Comparison of ENCODE assay signal across 8 cellular contexts in the genomic region with DNA sequence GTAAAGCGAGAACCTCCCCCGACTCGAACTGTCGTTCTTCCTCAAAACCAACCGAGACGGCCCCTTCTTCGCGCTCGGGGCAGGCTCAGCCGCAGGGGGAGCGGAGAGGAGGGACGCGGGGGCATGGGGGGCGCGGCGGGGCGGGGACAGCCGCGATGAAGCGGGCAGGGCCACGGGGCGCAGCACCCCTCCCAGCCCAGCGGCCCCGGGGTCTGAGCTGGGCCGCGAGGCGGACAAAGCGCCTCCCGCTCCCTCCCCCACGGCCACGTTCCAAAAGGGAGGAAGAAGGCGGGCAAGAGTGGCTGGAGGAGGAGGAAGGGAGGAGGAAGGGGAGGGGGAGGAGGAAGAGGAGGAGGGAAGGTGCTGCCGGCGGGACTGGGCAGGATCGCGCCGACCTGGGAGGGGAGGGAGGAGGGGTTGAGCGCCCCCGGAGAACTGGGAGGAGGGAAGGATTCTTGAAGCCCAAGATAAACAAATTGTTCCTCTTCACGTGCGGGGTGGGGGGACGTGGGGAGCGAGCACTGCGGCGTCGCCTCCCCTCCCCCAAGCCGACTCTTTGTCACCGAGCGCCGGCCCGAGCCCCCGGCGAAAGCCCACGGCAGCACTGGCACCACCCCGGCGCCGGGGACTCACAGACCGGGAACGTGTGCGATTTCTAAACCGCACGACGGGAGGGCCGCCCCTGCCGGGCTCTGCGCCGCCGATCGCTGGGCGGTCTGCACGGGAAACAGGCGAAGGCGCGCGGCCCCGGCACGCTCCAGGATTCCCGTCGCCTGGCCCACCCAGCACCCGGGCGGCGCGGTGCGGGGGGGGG. TPM values are rescaled to one million over a fixed set of nuclear protein-coding genes. Genes with fewer than 3 reads are reported as not detected.
DNase-seq lines count a peak whose midpoint lies in the region; ATAC-seq and TF ChIP-seq lines count a peak whose summit lies in the region.

No MANE protein-coding gene starts in this region.

- H3K36me3 Mint-ChIP-seq in CD8-positive, alpha-beta memory T cell: peaks cover 0 to 4% (median 0%) of the 10 kb centered on the region in 3 donors
- no peaks in the 10 kb centered on the region for H3K36me3 Mint-ChIP-seq in activated CD4-positive, alpha-beta T cell treated with anti-CD3 and anti-CD28 coated beads, Interleukin-2, amount 10 ng/mL, durations not matched to agents 7 days and 5 days (ENCODE audit: low read depth)

- no peaks in the 10 kb centered on the region for H3K9me3 ChIP-seq in CD8-positive, alpha-beta memory T cell (ENCODE audit: low read length)
- H3K9me3 ChIP-seq in spleen: no peaks in the 10 kb centered on the region

- no peaks in the 10 kb centered on the region for H3K36me3 ChIP-seq in CD8-positive, alpha-beta memory T cell (ENCODE audit: insufficient read depth, low read length)
- H3K36me3 ChIP-seq in kidney epithelial cell (ENCODE audit: control insufficient read depth, insufficient read depth, low read length) (no peaks in the 10 kb centered on the region), spleen (no peaks in the 10 kb centered on the region)

- peak overlapping the region; percentile 90 to 99 (median 93) for H3K4me3 Mint-ChIP-seq in CD8-positive, alpha-beta memory T cell
- peak overlapping the region; percentile 95 for H3K4me3 Mint-ChIP-seq in activated CD4-positive, alpha-beta T cell treated with anti-CD3 and anti-CD28 coated beads, Interleukin-2, amount 10 ng/mL, durations not matched to agents 7 days and 5 days

- ATAC-seq in HG03175 (IDR thresholded peaks at IDR 0.05; ENCODE audit: unreplicated experiment): peak; percentile 40
- no peak for ATAC-seq in HG03520 (IDR thresholded peaks at IDR 0.05; ENCODE audit: unreplicated experiment)

- peak overlapping the region; percentile 95 for H3K4me3 ChIP-seq in CD8-positive, alpha-beta memory T cell (ENCODE audit: low read length)
- peak overlapping the region; percentile 93 for H3K4me3 ChIP-seq in coronary artery
- H3K4me3 ChIP-seq in kidney epithelial cell (ENCODE audit: low read depth, low read length): peak overlapping the region; percentile 88
- H3K4me3 ChIP-seq in spleen: peak overlapping the region; percentile 60 to 89 (median 76)

- H3K4me1 ChIP-seq in CD8-positive, alpha-beta memory T cell (ENCODE audit: insufficient read depth, low read length): no peaks in the 10 kb centered on the region
- H3K4me1 ChIP-seq in spleen: peaks cover 0 to 85% (median 34%) of the 10 kb centered on the region in 6 donors

- no peak overlapping the region for H3K27ac ChIP-seq in CD8-positive, alpha-beta memory T cell (ENCODE audit: low read depth, low read length)
- H3K27ac ChIP-seq in coronary artery (peak overlapping the region; percentile 97 to 99), spleen (peak overlapping the region; percentile 93 to 99 (median 98))

- no peaks in the 10 kb centered on the region for H3K9me3 Mint-ChIP-seq in CD8-positive, alpha-beta memory T cell
- H3K9me3 Mint-ChIP-seq in activated CD4-positive, alpha-beta T cell treated with anti-CD3 and anti-CD28 coated beads, Interleukin-2, amount 10 ng/mL, durations not matched to agents 7 days and 5 days: no peaks in the 10 kb centered on the region

- POLR2A ChIA-PET in CD8-positive, alpha-beta memory T cell (lab: Charles Lee): interaction anchor here (1.1 to 1.4 kb wide), 2 partner anchors 55 to 88 kb away, joined by 3 to 4 read pairs; no protein-coding TSS in a partner anchor
- POLR2A ChIA-PET in activated CD4-positive, alpha-beta T cell treated with anti-CD3 and anti-CD28 coated beads, Interleukin-2, amount 10 ng/mL, durations not matched to agents 7 days and 5 days (lab: Charles Lee): no interaction called here

- H3K27me3 Mint-ChIP-seq in CD8-positive, alpha-beta memory T cell: peaks cover 4 to 19% of the 10 kb centered on the region in 2 donors
- peaks cover 47% of the 10 kb centered on the region for H3K27me3 Mint-ChIP-seq in activated CD4-positive, alpha-beta T cell treated with anti-CD3 and anti-CD28 coated beads, Interleukin-2, amount 10 ng/mL, durations not matched to agents 7 days and 5 days

- intact Hi-C loops in spleen (cut with DNase I; ENCODE audit: low total_unique reads): loop anchor here (1.0 to 10.0 kb wide), 3 partner anchors 56 to 416 kb away; no protein-coding TSS in a partner anchor

- no peaks in the 10 kb centered on the region for H3K27me3 ChIP-seq in CD8-positive, alpha-beta memory T cell (ENCODE audit: insufficient read depth, low read length, poor library complexity, severe bottlenecking)
- H3K27me3 ChIP-seq in kidney epithelial cell (ENCODE audit: control insufficient read depth, insufficient read depth, low read length): no peaks in the 10 kb centered on the region
- H3K27me3 ChIP-seq in spleen (replicated peaks in 1 of 7): peaks cover 0 to 66% (median 8%) of the 10 kb centered on the region in 7 donors

- peak in 1 of 3 donors; percentile 34 for TF ChIP-seq POLR2A in spleen (IDR thresholded peaks at IDR 0.05)

- CTCF ChIA-PET in CD8-positive, alpha-beta memory T cell (lab: Charles Lee): no interaction called here
- CTCF ChIA-PET in activated CD4-positive, alpha-beta T cell treated with anti-CD3 and anti-CD28 coated beads, Interleukin-2, amount 10 ng/mL, durations not matched to agents 7 days and 5 days (lab: Charles Lee): interaction anchor here (0.5 to 1.9 kb wide), 2 partner anchors 9 to 31 kb away, joined by 4 to 5 read pairs; no protein-coding TSS in a partner anchor

- 0 to 1% (median 1%) methylated on average over 58 to 84 of the region's 84 CpGs for WGBS in spleen, 5 donors

- peak; percentile 21 to 86 (median 69) for DNase-seq in CD8-positive, alpha-beta memory T cell
- DNase-seq in NCI-H748 (lab: John Stamatoyannopoulos, UW; ENCODE audit: unreplicated experiment) (peak; percentile 94), coronary artery (ENCODE audit: low spot score) (peak; percentile 93), kidney epithelial cell (ENCODE audit: low read depth) (no peak), spleen (peak; percentile 95)
- DNase-seq in activated CD4-positive, alpha-beta T cell treated with anti-CD3 and anti-CD28 coated beads, Interleukin-2, amount 10 ng/mL, durations not matched to agents 7 days and 5 days: peak; percentile 48

- no peak for TF ChIP-seq CTCF in coronary artery (IDR thresholded peaks at IDR 0.05)
- TF ChIP-seq CTCF in kidney epithelial cell (IDR thresholded peaks at IDR 0.05; ENCODE audit: insufficient read depth, low read length, poor library complexity, severe bottlenecking): no peak
- peak in 1 of 11 experiments; percentile 4 for TF ChIP-seq CTCF in spleen (IDR thresholded peaks at IDR 0.05 in 8 of 11, conservative IDR thresholded peaks at IDR 0.05 in 3 of 11)

- H3K27ac Mint-ChIP-seq in CD8-positive, alpha-beta memory T cell: peak overlapping the region; percentile 84 to 98 (median 92)
- H3K27ac Mint-ChIP-seq in activated CD4-positive, alpha-beta T cell treated with anti-CD3 and anti-CD28 coated beads, Interleukin-2, amount 10 ng/mL, durations not matched to agents 7 days and 5 days: peak overlapping the region; percentile 95

- peaks cover 25 to 51% (median 50%) of the 10 kb centered on the region in 3 donors for H3K4me1 Mint-ChIP-seq in CD8-positive, alpha-beta memory T cell
- H3K4me1 Mint-ChIP-seq in activated CD4-positive, alpha-beta T cell treated with anti-CD3 and anti-CD28 coated beads, Interleukin-2, amount 10 ng/mL, durations not matched to agents 7 days and 5 days: peaks cover 52% of the 10 kb centered on the region

RNA-seq across cellular contexts. Expression of gene MAML3, which starts 2.9 kb away (rescaled TPM):
- total RNA-seq in CD8-positive, alpha-beta memory T cell: under 1 TPM; 0.44 to 0.57 TPM
- polyA plus RNA-seq in CD8-positive, alpha-beta memory T cell: 0.52 TPM
- 1 to 10 TPM; 2.0 to 2.2 TPM for total RNA-seq in activated CD4-positive, alpha-beta T cell treated with anti-CD3 and anti-CD28 coated beads, Interleukin-2, amount 10 ng/mL, durations not matched to agents 7 days and 5 days
- total RNA-seq in kidney epithelial cell (2.7 and 3.5 TPM in 2 replicates), spleen (10 to 100 TPM in 6 of 7 donors, 1 to 10 TPM in 1; 6.7 to 18.4 (median 14.7) TPM)
- 1 to 10 TPM in 1 of 3 donors, under 1 TPM in 2; 0.63 to 1.6 (median 0.83) TPM for polyA plus RNA-seq in spleen
